Comparison of ENCODE assay signal across 14 cellular contexts in genomic region chr11:78209478-78209877, GRCh38. TPM values are rescaled to one million over a fixed set of nuclear protein-coding genes. Genes with fewer than 3 reads are reported as not detected.
A peak's percentile ranks its signal among the peaks of the same experiment; 100 is the strongest.
DNase-seq lines count a peak whose midpoint lies in the region; ATAC-seq, FAIRE-seq and TF ChIP-seq lines count a peak whose summit lies in the region.
"Had no signal": no experiment of that assay in that cellular context is flagged by ENCODE, and none has a peak within 500 bp of the region (broad histone marks: within the 10 kb centered on the region; RNA-seq: fewer than 3 reads in every experiment).

No MANE protein-coding gene starts in this region.

- POLR2A ChIA-PET in K562 (lab: Yijun Ruan, JAX), result no interaction called here

- no peak for FAIRE-seq in K562 (lab: Jason Lieb, UNC)
- FAIRE-seq: D721Med, H1, RCC 7860 had no signal

- DNase-seq in activated T-cell treated with anti-CD3 and anti-CD28 coated beads, Interleukin-2, amount 50 U/mL, for 24 hours, result peak; percentile 22
- no peak for DNase-seq in activated T-cell treated with anti-CD3 and anti-CD28 coated beads, Interleukin-2, amount 50 U/mL, for 4 hours
- no peak for DNase-seq in CD4-positive, CD25-positive, alpha-beta regulatory T cell
- DNase-seq in K562 (ENCODE audit: extremely low read depth in 1 of 4, low spot score in 3 of 4) (no peak), sigmoid colon (peak; percentile 54), smooth muscle cell (lab: John Stamatoyannopoulos, UW; ENCODE audit: unreplicated experiment) (no peak)
- DNase-seq: BE2C; CD8-positive, alpha-beta T cell; NCI-H1694 treated with DMSO at 0.1 percent for 48 hours; Right ventricle myocardium superior had no signal

- CTCF ChIA-PET in K562 (lab: Yijun Ruan, JAX; ENCODE audit: low intra/inter-chr PET ratio), result no interaction called here

- H3K36me3 Mint-ChIP-seq in activated T-cell treated with anti-CD3 and anti-CD28 coated beads, Interleukin-2, amount 50 U/mL, for 24 hours (ENCODE audit: low read depth), result peaks cover 70% of the 10 kb centered on the region
- peaks cover 34% of the 10 kb centered on the region for H3K36me3 Mint-ChIP-seq in activated T-cell treated with anti-CD3 and anti-CD28 coated beads, Interleukin-2, amount 50 U/mL, for 4 hours (ENCODE audit: insufficient read depth)
- peaks cover 32% of the 10 kb centered on the region for H3K36me3 Mint-ChIP-seq in CD4-positive, CD25-positive, alpha-beta regulatory T cell

- no peak for TF ChIP-seq RAD21 in K562 (CRISPR knock-in tag; conservative IDR thresholded peaks at IDR 0.05 in 1 of 2, IDR thresholded peaks at IDR 0.05 in 1 of 2)

- BruUV-seq in K562 (replicated peaks; lab: Mats Ljungman, UMichigan), result no TSS peak

- in situ Hi-C loops in K562 (cut with MboI), result no loop called here

- no peaks in the 10 kb centered on the region for H3K9me3 Mint-ChIP-seq in activated T-cell treated with anti-CD3 and anti-CD28 coated beads, Interleukin-2, amount 50 U/mL, for 24 hours
- H3K9me3 Mint-ChIP-seq in activated T-cell treated with anti-CD3 and anti-CD28 coated beads, Interleukin-2, amount 50 U/mL, for 4 hours, result no peaks in the 10 kb centered on the region
- H3K9me3 Mint-ChIP-seq in CD4-positive, CD25-positive, alpha-beta regulatory T cell, result peaks cover 0 to 1% (median 0%) of the 10 kb centered on the region in 7 donors
- H3K9me3 Mint-ChIP-seq: CD8-positive, alpha-beta T cell had no signal

- H3K27ac Mint-ChIP-seq in activated T-cell treated with anti-CD3 and anti-CD28 coated beads, Interleukin-2, amount 50 U/mL, for 24 hours, result no peak overlapping the region
- H3K27ac Mint-ChIP-seq in CD4-positive, CD25-positive, alpha-beta regulatory T cell, result peak overlapping the region in 2 of 3 donors; percentile 63 to 86
- H3K27ac Mint-ChIP-seq: CD8-positive, alpha-beta T cell had no signal

- 78% methylated on average over 12 of the region's 18 CpGs for WGBS in K562 (ENCODE audit: insufficient coverage, low coverage, missing lambda C conversion rate)
- 92 to 95% methylated on average over 18 of the region's 18 CpGs for WGBS in sigmoid colon, 2 donors
- 93% methylated on average over 18 of the region's 18 CpGs for WGBS in smooth muscle cell (ENCODE audit: low lambda C conversion rate)

- no peaks in the 10 kb centered on the region for H3K27me3 Mint-ChIP-seq in activated T-cell treated with anti-CD3 and anti-CD28 coated beads, Interleukin-2, amount 50 U/mL, for 24 hours
- H3K27me3 Mint-ChIP-seq in activated T-cell treated with anti-CD3 and anti-CD28 coated beads, Interleukin-2, amount 50 U/mL, for 4 hours (ENCODE audit: low read depth), result no peaks in the 10 kb centered on the region
- H3K27me3 Mint-ChIP-seq in CD4-positive, CD25-positive, alpha-beta regulatory T cell, result no peaks in the 10 kb centered on the region

- H3K4me2 ChIP-seq in K562 (ENCODE audit: insufficient read depth, low read length) (no peak overlapping the region), smooth muscle cell (no peak overlapping the region)

- intact Hi-C loops in K562 (cut with micrococcal nuclease) (no loop called here), sigmoid colon (cut with DNase I) (no loop called here)

- H3K9me3 ChIP-seq in CD4-positive, CD25-positive, alpha-beta regulatory T cell (ENCODE audit: control insufficient read depth in 2 of 2, low read length in 2 of 2), result no peaks in the 10 kb centered on the region
- no peaks in the 10 kb centered on the region for H3K9me3 ChIP-seq in K562 (replicated peaks; ENCODE audit: control insufficient read depth, insufficient read depth, low read depth, low read length)
- no peaks in the 10 kb centered on the region for H3K9me3 ChIP-seq in sigmoid colon
- H3K9me3 ChIP-seq in smooth muscle cell (replicated peaks; ENCODE audit: low read depth), result no peaks in the 10 kb centered on the region
- H3K9me3 ChIP-seq: BE2C had no signal

- H3K9me1 ChIP-seq in K562 (ENCODE audit: control insufficient read depth, insufficient read depth, low read length), result no peaks in the 10 kb centered on the region

- H3K4me3 Mint-ChIP-seq in activated T-cell treated with anti-CD3 and anti-CD28 coated beads, Interleukin-2, amount 50 U/mL, for 24 hours, result no peak overlapping the region
- no peak overlapping the region for H3K4me3 Mint-ChIP-seq in activated T-cell treated with anti-CD3 and anti-CD28 coated beads, Interleukin-2, amount 50 U/mL, for 4 hours
- no peak overlapping the region for H3K4me3 Mint-ChIP-seq in CD4-positive, CD25-positive, alpha-beta regulatory T cell
- H3K4me3 Mint-ChIP-seq: CD8-positive, alpha-beta T cell had no signal

- TF ChIP-seq EP300 in K562 (IDR thresholded peaks at IDR 0.05; ENCODE audit: low read length), result no peak
- TF ChIP-seq EP300 in sigmoid colon (IDR thresholded peaks at IDR 0.05), result no peak

- no peak overlapping the region for H3K9ac ChIP-seq in K562 (ENCODE audit: insufficient read depth in 1 of 2, low read depth in 2 of 2, low read length in 2 of 2)
- H3K9ac ChIP-seq in smooth muscle cell (ENCODE audit: low read depth), result no peak overlapping the region

- H3K36me3 ChIP-seq in CD4-positive, CD25-positive, alpha-beta regulatory T cell (ENCODE audit: control insufficient read depth, insufficient read depth, low read length), result peaks cover 15% of the 10 kb centered on the region
- H3K36me3 ChIP-seq in K562 (ENCODE audit: control insufficient read depth, insufficient read depth, low read length) (peaks cover 25% of the 10 kb centered on the region; the same call in 2 of the 3 replicates), sigmoid colon (peaks cover 0 to 71% (median 28%) of the 10 kb centered on the region in 4 donors), smooth muscle cell (ENCODE audit: low read depth) (peaks cover 5% of the 10 kb centered on the region)

- no peaks in the 10 kb centered on the region for H3K79me2 ChIP-seq in K562 (ENCODE audit: control insufficient read depth, insufficient read depth, low read length)
- H3K79me2 ChIP-seq in smooth muscle cell (ENCODE audit: low read depth), result peaks cover 4% of the 10 kb centered on the region

- TF ChIP-seq CTCF in K562 (IDR thresholded peaks at IDR 0.05 in 2 of 3, conservative IDR thresholded peaks at IDR 0.05 in 1 of 3; ENCODE audit: insufficient read depth in 2 of 3, low read depth in 1 of 3, low read length in 3 of 3) (no peak), sigmoid colon (IDR thresholded peaks at IDR 0.05) (no peak), smooth muscle cell (IDR thresholded peaks at IDR 0.05; ENCODE audit: borderline replicate concordance, insufficient read depth, poor library complexity, severe bottlenecking) (no peak)

- no peak for ATAC-seq in activated T-cell treated with anti-CD3 and anti-CD28 coated beads, Interleukin-2, amount 50 U/mL, for 4 hours
- no peak for ATAC-seq in CD4-positive, CD25-positive, alpha-beta regulatory T cell (ENCODE audit: low read depth in 2 of 2)
- ATAC-seq in K562 (no peak), esophagus mucosa (no peak)
- ATAC-seq: CD8-positive, alpha-beta T cell had no signal

- no peaks in the 10 kb centered on the region for H3K27me3 ChIP-seq in CD4-positive, CD25-positive, alpha-beta regulatory T cell (ENCODE audit: control insufficient read depth, insufficient read depth, low read length)
- H3K27me3 ChIP-seq in K562 (ENCODE audit: control insufficient read depth in 2 of 2, insufficient read depth in 2 of 2, low read length in 2 of 2) (no peaks in the 10 kb centered on the region), sigmoid colon (no peaks in the 10 kb centered on the region), smooth muscle cell (ENCODE audit: low read depth) (no peaks in the 10 kb centered on the region)
- H3K27me3 ChIP-seq: BE2C had no signal

- H3K27ac ChIP-seq in CD4-positive, CD25-positive, alpha-beta regulatory T cell (ENCODE audit: insufficient read depth, low read length, poor library complexity, severe bottlenecking), result no peak overlapping the region
- H3K27ac ChIP-seq in K562 (ENCODE audit: extremely low read depth, low read depth, low read length) (no peak overlapping the region), sigmoid colon (no peak overlapping the region), smooth muscle cell (ENCODE audit: low read depth) (no peak overlapping the region)

- H4K20me1 ChIP-seq in K562 (replicated peaks; ENCODE audit: control insufficient read depth, insufficient read depth, low read length) (no peaks in the 10 kb centered on the region), smooth muscle cell (ENCODE audit: low read depth) (peaks cover 48% of the 10 kb centered on the region)

- no peaks in the 10 kb centered on the region for H3K4me1 ChIP-seq in CD4-positive, CD25-positive, alpha-beta regulatory T cell (ENCODE audit: control insufficient read depth, insufficient read depth, low read length, poor library complexity, severe bottlenecking)
- H3K4me1 ChIP-seq in K562 (replicated peaks in 1 of 2; ENCODE audit: control insufficient read depth in 2 of 2, insufficient read depth in 2 of 2, low read length in 2 of 2), result peaks cover 0 to 8% of the 10 kb centered on the region in 2 experiments; a peak in 3 of 5 replicates
- no peaks in the 10 kb centered on the region for H3K4me1 ChIP-seq in sigmoid colon
- no peaks in the 10 kb centered on the region for H3K4me1 ChIP-seq in smooth muscle cell (ENCODE audit: low read depth)

- H2AFZ ChIP-seq in K562 (ENCODE audit: low read depth, low read length) (no peak overlapping the region), smooth muscle cell (ENCODE audit: low read depth) (no peak overlapping the region)

- H3K4me1 Mint-ChIP-seq in activated T-cell treated with anti-CD3 and anti-CD28 coated beads, Interleukin-2, amount 50 U/mL, for 24 hours (ENCODE audit: low read depth), result peaks cover 15% of the 10 kb centered on the region
- H3K4me1 Mint-ChIP-seq in activated T-cell treated with anti-CD3 and anti-CD28 coated beads, Interleukin-2, amount 50 U/mL, for 4 hours (ENCODE audit: low read depth), result peaks cover 13% of the 10 kb centered on the region
- peaks cover 0 to 25% (median 13%) of the 10 kb centered on the region in 4 donors for H3K4me1 Mint-ChIP-seq in CD4-positive, CD25-positive, alpha-beta regulatory T cell

- H3K4me3 ChIP-seq in CD4-positive, CD25-positive, alpha-beta regulatory T cell (ENCODE audit: low read depth, low read length), result no peak overlapping the region
- no peak overlapping the region for H3K4me3 ChIP-seq in K562
- H3K4me3 ChIP-seq in sigmoid colon, result no peak overlapping the region
- H3K4me3 ChIP-seq in smooth muscle cell, result no peak overlapping the region

- TF ChIP-seq POLR2A in K562 (conservative IDR thresholded peaks at IDR 0.05), result no peak
- no peak for TF ChIP-seq POLR2A in sigmoid colon (IDR thresholded peaks at IDR 0.05)

- H3F3A ChIP-seq in smooth muscle cell (ENCODE audit: low read depth), result no peaks in the 10 kb centered on the region

RNA-seq across cellular contexts. Expression of gene USP35, which starts 20.8 kb away (rescaled TPM):
- total RNA-seq in activated T-cell treated with anti-CD3 and anti-CD28 coated beads, Interleukin-2, amount 50 U/mL, for 4 hours, result 1 to 10 TPM; 3.8 to 5.2 (median 4.9) TPM
- total RNA-seq in CD4-positive, CD25-positive, alpha-beta regulatory T cell, result 15.0 TPM
- under 1 TPM; 0.11 to 0.84 (median 0.42) TPM for polyA plus RNA-seq in CD4-positive, CD25-positive, alpha-beta regulatory T cell
- total RNA-seq in K562 (2011; cell fraction: chromatin; rRNA removed; ENCODE audit: low replicate concordance), result 11.2 and 24.7 TPM in 2 replicates
- 14.8 and 15.9 TPM in 2 replicates for total RNA-seq in K562 (2011; cell fraction: nucleolus; rRNA removed)
- 11.8 and 13.5 TPM in 2 replicates for total RNA-seq in K562 (2011; cell fraction: nucleoplasm; rRNA removed)
- total RNA-seq in K562 (2014; rRNA removed) (3.3 and 4.8 TPM in 2 replicates), K562 (2014; rRNA removed; fragmentation: Illumina TruSeq; extraction: Trizol) (1.6 and 2.1 TPM in 2 replicates), K562 (2015; rRNA removed; fragmentation: Illumina TruSeq; extraction: Trizol) (2.4 and 3.3 TPM in 2 replicates), K562 (2021) (3.8 and 4.1 TPM in 2 replicates), sigmoid colon (10 to 100 TPM in 2 of 4 donors, 1 to 10 TPM in 2; 6.7 to 23.3 (median 10.6) TPM), smooth muscle cell (9.5 and 10.5 TPM in 2 replicates), esophagus mucosa (3.5 TPM)
- polyA plus RNA-seq in K562 (2011; rRNA removed) (3.9 and 4.4 TPM in 2 replicates), K562 (2014; fragmentation: Illumina TruSeq; extraction: Trizol) (3.0 and 3.6 TPM in 2 replicates), K562 (2014; fragmentation: Nextera tagmentation; extraction: Ambion mirVana) (under 1 TPM; 0.01 to 0.07 TPM), K562 (2014; rRNA removed) (3.6 and 4.0 TPM in 2 replicates), sigmoid colon (1 to 10 TPM; 1.2 to 6.5 (median 2.1) TPM), smooth muscle cell (4.5 and 7.3 TPM in 2 replicates)
- 3.2 and 3.9 TPM in 2 replicates for polyA plus RNA-seq in K562 (2011; cell fraction: cytosol; rRNA removed)
- 23.4 and 38.4 TPM in 2 replicates for polyA plus RNA-seq in K562 (2011; cell fraction: nucleus; rRNA removed)
- 3.9 and 6.0 TPM in 2 replicates for polyA plus RNA-seq in K562 (2012)
- polyA minus RNA-seq in K562 (2011; rRNA and poly(A)+ RNA removed), result 1.7 and 1.8 TPM in 2 replicates
- polyA minus RNA-seq in K562 (2011; cell fraction: cytosol; rRNA and poly(A)+ RNA removed), result 1.1 and 3.0 TPM in 2 replicates
- 6.1 and 7.2 TPM in 2 replicates for polyA minus RNA-seq in K562 (2011; cell fraction: nucleus; rRNA and poly(A)+ RNA removed)

RNA-seq across cellular contexts. Expression of gene KCTD21, which starts 21.1 kb away (rescaled TPM):
- 1 to 10 TPM; 3.2 to 5.4 (median 4.3) TPM for total RNA-seq in activated T-cell treated with anti-CD3 and anti-CD28 coated beads, Interleukin-2, amount 50 U/mL, for 4 hours
- 3.8 TPM for total RNA-seq in CD4-positive, CD25-positive, alpha-beta regulatory T cell
- 1 to 10 TPM; 1.4 to 3.3 (median 2.4) TPM for polyA plus RNA-seq in CD4-positive, CD25-positive, alpha-beta regulatory T cell
- 3.6 and 6.5 TPM in 2 replicates for total RNA-seq in K562 (2011; cell fraction: chromatin; rRNA removed; ENCODE audit: low replicate concordance)
- 3.0 and 4.7 TPM in 2 replicates for total RNA-seq in K562 (2011; cell fraction: nucleolus; rRNA removed)
- 4.0 and 7.8 TPM in 2 replicates for total RNA-seq in K562 (2011; cell fraction: nucleoplasm; rRNA removed)
- 1.5 and 2.1 TPM in 2 replicates for total RNA-seq in K562 (2014; rRNA removed)
- total RNA-seq in K562 (2014; rRNA removed; fragmentation: Illumina TruSeq; extraction: Trizol), result 1.7 and 1.9 TPM in 2 replicates
- total RNA-seq in K562 (2015; rRNA removed; fragmentation: Illumina TruSeq; extraction: Trizol), result 2.0 and 2.4 TPM in 2 replicates
- 2.2 and 2.4 TPM in 2 replicates for total RNA-seq in K562 (2021)
- polyA plus RNA-seq in K562 (2011; rRNA removed), result 4.2 and 5.4 TPM in 2 replicates
- polyA plus RNA-seq in K562 (2011; cell fraction: cytosol; rRNA removed), result 5.2 and 5.6 TPM in 2 replicates
- polyA plus RNA-seq in K562 (2011; cell fraction: nucleus; rRNA removed), result 1.3 and 2.4 TPM in 2 replicates
- 4.1 and 5.4 TPM in 2 replicates for polyA plus RNA-seq in K562 (2012)
- polyA plus RNA-seq in K562 (2014; fragmentation: Illumina TruSeq; extraction: Trizol), result 3.3 and 4.3 TPM in 2 replicates
- polyA plus RNA-seq in K562 (2014; fragmentation: Nextera tagmentation; extraction: Ambion mirVana), result under 1 TPM; 0.34 to 0.80 TPM
- 1.7 and 1.8 TPM in 2 replicates for polyA plus RNA-seq in K562 (2014; rRNA removed)
- 4.0 and 5.1 TPM in 2 replicates for polyA minus RNA-seq in K562 (2011; rRNA and poly(A)+ RNA removed)
- 2.1 and 3.5 TPM in 2 replicates for polyA minus RNA-seq in K562 (2011; cell fraction: cytosol; rRNA and poly(A)+ RNA removed)
- 1.5 and 2.0 TPM in 2 replicates for polyA minus RNA-seq in K562 (2011; cell fraction: nucleus; rRNA and poly(A)+ RNA removed)
- 10 to 100 TPM in 2 of 4 donors, 1 to 10 TPM in 2; 5.4 to 18.8 (median 9.2) TPM for total RNA-seq in sigmoid colon
- polyA plus RNA-seq in sigmoid colon, result 1 to 10 TPM; 4.2 to 7.4 (median 4.5) TPM
- total RNA-seq in smooth muscle cell, result 18.5 and 23.5 TPM in 2 replicates
- polyA plus RNA-seq in smooth muscle cell, result 4.9 and 6.6 TPM in 2 replicates
- 8.4 TPM for total RNA-seq in esophagus mucosa

Comparison
In these comparisons a context has a peak if more than half of its experiments do, and no peak if none do; other contexts are left out.
1. DNase-seq: peak in activated T-cell treated with anti-CD3 and anti-CD28 coated beads, Interleukin-2, amount 50 U/mL, for 24 hours (single experiment) and sigmoid colon (single experiment); none in activated T-cell treated with anti-CD3 and anti-CD28 coated beads, Interleukin-2, amount 50 U/mL, for 4 hours (single experiment), CD4-positive, CD25-positive, alpha-beta regulatory T cell (0 of 3), K562 (0 of 4) and smooth muscle cell (single experiment).